9 cellular contexts compared by ENCODE assay signal in genomic region chr11:63858628-63859550, GRCh38. TPM values are rescaled to one million over a fixed set of nuclear protein-coding genes. Genes with fewer than 3 reads are reported as not detected.
DNase-seq lines count a peak whose midpoint lies in the region; TF ChIP-seq lines count a peak whose summit lies in the region.
"Had no signal": no experiment of that assay in that cellular context is flagged by ENCODE, and none has a peak within 500 bp of the region (broad histone marks: within the 10 kb centered on the region; RNA-seq: fewer than 3 reads in every experiment).

No MANE protein-coding gene starts in this region.

- H4K91ac ChIP-seq in neuronal stem cell (ENCODE audit: low read depth, low read length, poor library complexity): no peak overlapping the region

- no peak overlapping the region for H3K9ac ChIP-seq in mucosa of rectum (ENCODE audit: low read depth in 1 of 2, low read length in 2 of 2)
- H3K9ac ChIP-seq in neuronal stem cell (ENCODE audit: low read depth, low read length, poor library complexity): no peak overlapping the region

- H3K4me2 ChIP-seq in neuronal stem cell (ENCODE audit: insufficient read depth, low read length, poor library complexity, severe bottlenecking): no peak overlapping the region

- H3K23ac ChIP-seq in neuronal stem cell (ENCODE audit: low read depth, low read length, poor library complexity): no peak overlapping the region

- H3K79me1 ChIP-seq in neuronal stem cell (ENCODE audit: low read depth, low read length): peaks cover 6% of the 10 kb centered on the region

- no peak overlapping the region for H3K4ac ChIP-seq in neuronal stem cell (ENCODE audit: low read length)

- H2AFZ ChIP-seq in neuronal stem cell (ENCODE audit: low read length): no peak overlapping the region

- no TSS peak for BruUV-seq in A673 (replicated peaks; lab: Mats Ljungman, UMichigan)

- H3K4me3 ChIP-seq in A673 (ENCODE audit: low read depth, low read length, poor library complexity, severe bottlenecking): no peak overlapping the region
- no peak overlapping the region for H3K4me3 ChIP-seq in mucosa of rectum (ENCODE audit: low read length in 2 of 2)
- no peak overlapping the region for H3K4me3 ChIP-seq in neuronal stem cell (ENCODE audit: low read length in 2 of 2)

- H2BK12ac ChIP-seq in neuronal stem cell (ENCODE audit: low read length): no peak overlapping the region

- no peak overlapping the region for H3K27ac ChIP-seq in A673 (ENCODE audit: low read depth, low read length, poor library complexity, severe bottlenecking)
- H3K27ac ChIP-seq in mucosa of rectum (ENCODE audit: low read depth in 2 of 2, low read length in 2 of 2): peak overlapping the region; percentile 20 to 21
- H3K27ac ChIP-seq in neuronal stem cell (replicated peaks; ENCODE audit: low read length): no peak overlapping the region

- no peak overlapping the region for H4K8ac ChIP-seq in neuronal stem cell (ENCODE audit: low read depth, low read length)

- H3K18ac ChIP-seq in neuronal stem cell (ENCODE audit: low read length): no peak overlapping the region

- peaks cover 23% of the 10 kb centered on the region for H3K4me1 ChIP-seq in A673 (ENCODE audit: insufficient read depth, low read length, poor library complexity, severe bottlenecking)
- H3K4me1 ChIP-seq in mucosa of rectum (ENCODE audit: control insufficient read depth in 2 of 2, insufficient read depth in 2 of 2, low read length in 2 of 2): peaks cover 12 to 30% of the 10 kb centered on the region in 2 donors
- H3K4me1 ChIP-seq in neuronal stem cell (ENCODE audit: control insufficient read depth in 2 of 2, insufficient read depth in 1 of 2, low read depth in 1 of 2, low read length in 2 of 2): peaks cover 3 to 4% of the 10 kb centered on the region in 2 donors

- POLR2A ChIA-PET in A673 (lab: Charles Lee; ENCODE audit: low non-redundant PET): interaction anchor here (0.8 kb wide), 1 partner anchor 9 kb away, joined by 3 read pairs; no protein-coding TSS in a partner anchor

- H2AK5ac ChIP-seq in neuronal stem cell (ENCODE audit: low read depth, low read length): no peak overlapping the region

- no peak overlapping the region for H3K14ac ChIP-seq in neuronal stem cell (ENCODE audit: low read length)

- H3K36me3 ChIP-seq in A673 (ENCODE audit: insufficient read depth, low read length, poor library complexity, severe bottlenecking) (peaks cover 6% of the 10 kb centered on the region), mucosa of rectum (ENCODE audit: control insufficient read depth in 2 of 2, insufficient read depth in 2 of 2, low read length in 2 of 2) (peaks cover 0 to 9% of the 10 kb centered on the region in 2 donors), neuronal stem cell (replicated peaks in 1 of 2; ENCODE audit: control insufficient read depth in 2 of 2, insufficient read depth in 2 of 2, low read length in 2 of 2) (peaks cover 1 to 10% of the 10 kb centered on the region in 2 donors)

- intact Hi-C loops in A673 (cut with micrococcal nuclease; ENCODE audit: unreplicated experiment): no loop called here

- no peak overlapping the region for H2BK5ac ChIP-seq in neuronal stem cell (ENCODE audit: low read length)

- peak; percentile 43 for DNase-seq in A673 (ENCODE audit: low spot score)
- peak; percentile 82 for DNase-seq in NCI-H226
- peak; percentile 79 for DNase-seq in dermis blood vessel endothelial cell
- no peak for DNase-seq in activated CD8-positive, alpha-beta memory T cell treated with anti-CD3 and anti-CD28 coated beads, Interleukin-2, amount 50 U/mL, for 4 hours
- DNase-seq in activated CD8-positive, alpha-beta memory T cell treated with anti-CD3 and anti-CD28 coated beads, Interleukin-2, amount 50 U/mL, for 48 hours: no peak
- DNase-seq in neuronal stem cell (ENCODE audit: low spot score): no peak
- no peak for DNase-seq in activated T-cell treated with anti-CD3 and anti-CD28 coated beads for 4 hours
- DNase-seq: NCI-H2081 treated with DMSO at 0.1 percent for 48 hours had no signal

- no peaks in the 10 kb centered on the region for H3K27me3 ChIP-seq in A673 (replicated peaks; ENCODE audit: insufficient read depth, low read depth, low read length, poor library complexity)
- no peaks in the 10 kb centered on the region for H3K27me3 ChIP-seq in mucosa of rectum (ENCODE audit: control insufficient read depth in 2 of 2, insufficient read depth in 2 of 2, low read length in 2 of 2)
- H3K27me3 ChIP-seq in neuronal stem cell (ENCODE audit: control insufficient read depth in 3 of 3, insufficient read depth in 3 of 3, low read depth in 1 of 3, low read length in 3 of 3): no peaks in the 10 kb centered on the region

- no peaks in the 10 kb centered on the region for H3K9me3 ChIP-seq in A673 (ENCODE audit: low read depth, low read length, poor library complexity, severe bottlenecking)
- no peaks in the 10 kb centered on the region for H3K9me3 ChIP-seq in mucosa of rectum (ENCODE audit: control insufficient read depth in 2 of 2, low read length in 2 of 2)
- peaks cover 0 to 3% of the 10 kb centered on the region in 2 donors for H3K9me3 ChIP-seq in neuronal stem cell (replicated peaks in 1 of 2; ENCODE audit: control insufficient read depth in 2 of 2, insufficient read depth in 1 of 2, low read depth in 1 of 2, low read length in 2 of 2)

- CTCF ChIA-PET in A673 (lab: Charles Lee): no interaction called here

- no CpG with 5 or more reads among the region's 11 CpGs for WGBS in neuronal stem cell (ENCODE audit: extremely low coverage in 2 of 2, insufficient read length in 2 of 2, insufficient replicate concordance in 1 of 2), 2 donors

- H2BK120ac ChIP-seq in neuronal stem cell (ENCODE audit: low read depth, low read length): no peak overlapping the region

- no peak for TF ChIP-seq CTCF in A673 (conservative IDR thresholded peaks at IDR 0.05; ENCODE audit: low read depth, low read length)

- no peak overlapping the region for H2BK15ac ChIP-seq in neuronal stem cell (ENCODE audit: low read length)

RNA-seq across cellular contexts. Expression of gene MARK2, which starts 20.0 kb away (rescaled TPM):
- total RNA-seq in A673 (2021) (54.9 and 61.7 TPM in 2 replicates), dermis blood vessel endothelial cell (12.1 and 15.1 TPM in 2 replicates)
- 29.7 TPM for polyA plus RNA-seq in neuronal stem cell (2013, experiment 1 of 2)
- polyA plus RNA-seq in neuronal stem cell (2013, experiment 2 of 2): 29.6 TPM

RNA-seq across cellular contexts. Expression of gene SPINDOC, which starts 45.6 kb away (rescaled TPM):
- 91.1 and 94.5 TPM in 2 replicates for total RNA-seq in A673 (2021)
- 14.3 and 22.4 TPM in 2 replicates for total RNA-seq in dermis blood vessel endothelial cell
- polyA plus RNA-seq in neuronal stem cell (2013, experiment 1 of 2): 75.8 TPM
- polyA plus RNA-seq in neuronal stem cell (2013, experiment 2 of 2): 74.3 TPM

RNA-seq across cellular contexts. Expression of gene RCOR2, which starts 58.1 kb away (rescaled TPM):
- total RNA-seq in A673 (2021) (3.9 and 7.6 TPM in 2 replicates), dermis blood vessel endothelial cell (0.09 and 0.17 TPM in 2 replicates)
- 74.6 TPM for polyA plus RNA-seq in neuronal stem cell (2013, experiment 1 of 2)
- 74.3 TPM for polyA plus RNA-seq in neuronal stem cell (2013, experiment 2 of 2)

Comparison
In these comparisons a context has a peak if more than half of its experiments do, and no peak if none do; other contexts are left out.
1. DNase-seq: peak in A673 (single experiment), NCI-H226 (single experiment) and dermis blood vessel endothelial cell (single experiment); none in activated CD8-positive, alpha-beta memory T cell treated with anti-CD3 and anti-CD28 coated beads, Interleukin-2, amount 50 U/mL, for 4 hours (single experiment), activated CD8-positive, alpha-beta memory T cell treated with anti-CD3 and anti-CD28 coated beads, Interleukin-2, amount 50 U/mL, for 48 hours (single experiment), neuronal stem cell (single experiment) and activated T-cell treated with anti-CD3 and anti-CD28 coated beads for 4 hours (single experiment).
2. H3K27ac ChIP-seq: peak in mucosa of rectum (2 of 2); none in A673 (single experiment) and neuronal stem cell (single experiment).